In the genomic region with DNA sequence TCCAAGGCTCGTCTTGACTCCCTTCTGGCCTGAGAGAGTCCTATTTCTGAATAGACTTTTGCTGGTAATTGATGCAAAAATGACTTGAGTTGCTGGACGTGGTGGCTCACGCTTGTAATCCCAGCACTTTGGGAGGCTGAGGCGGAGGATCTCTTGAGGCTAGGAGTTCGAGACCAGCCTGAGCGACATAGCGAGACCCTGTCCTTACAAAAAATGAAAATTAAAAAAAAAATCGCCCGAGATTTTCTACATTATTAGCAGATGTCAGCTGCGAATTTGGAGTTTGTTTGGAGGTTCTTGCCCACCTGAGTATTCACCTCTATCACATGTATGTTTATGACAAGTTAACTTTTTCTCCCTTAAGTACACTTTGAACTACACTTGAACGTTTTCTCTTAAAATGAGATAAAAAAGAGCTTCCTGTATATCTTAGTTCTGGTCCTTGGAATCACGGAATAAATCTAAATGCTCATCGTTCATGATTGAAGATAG, we compare ENCODE assay signal across 8 cellular contexts. TPM values are rescaled to one million over a fixed set of nuclear protein-coding genes. Genes with fewer than 3 reads are reported as not detected.
DNase-seq lines count a peak whose midpoint lies in the region; ATAC-seq and TF ChIP-seq lines count a peak whose summit lies in the region.

No MANE protein-coding gene starts in this region.

- H3K4me2 ChIP-seq in hepatocyte: peak overlapping the region; percentile 64
- peak overlapping the region; percentile 85 for H3K4me2 ChIP-seq in smooth muscle cell

- intact Hi-C loops in activated CD8-positive, alpha-beta T cell treated with anti-CD3 and anti-CD28 coated beads for 36 hours (cut with micrococcal nuclease): loop anchor here (2.0 to 5.0 kb wide), 3 partner anchors 49 to 104 kb away; a partner anchor contains a TSS

- no peak overlapping the region for H3K9ac ChIP-seq in smooth muscle cell (ENCODE audit: low read depth)

- ATAC-seq in activated CD8-positive, alpha-beta T cell treated with anti-CD3 and anti-CD28 coated beads for 36 hours: no peak
- no peak for ATAC-seq in GM19328 (IDR thresholded peaks at IDR 0.05; ENCODE audit: unreplicated experiment)

- 69% methylated on average over 13 of the region's 13 CpGs for WGBS in hepatocyte (ENCODE audit: low lambda C conversion rate, missing lambda C conversion rate)
- 74% methylated on average over 13 of the region's 13 CpGs for WGBS in smooth muscle cell (ENCODE audit: low lambda C conversion rate)

- H3F3A ChIP-seq in smooth muscle cell (ENCODE audit: low read depth): no peaks in the 10 kb centered on the region

- H3K4me1 ChIP-seq in HEK293 (ENCODE audit: control insufficient read depth, insufficient read depth, low read length) (no peaks in the 10 kb centered on the region; the same call in 1 of the 2 replicates), hepatocyte (ENCODE audit: insufficient read depth) (no peaks in the 10 kb centered on the region), smooth muscle cell (ENCODE audit: low read depth) (peaks cover 5% of the 10 kb centered on the region)

- H3K36me3 ChIP-seq in HEK293 (ENCODE audit: control insufficient read depth in 2 of 2, insufficient read depth in 1 of 2, low read length in 2 of 2): no peaks in the 10 kb centered on the region; a peak in 1 of 3 replicates
- no peaks in the 10 kb centered on the region for H3K36me3 ChIP-seq in hepatocyte (replicated peaks; ENCODE audit: insufficient read depth, low read depth)
- no peaks in the 10 kb centered on the region for H3K36me3 ChIP-seq in smooth muscle cell (ENCODE audit: low read depth)

- DNase-seq in activated CD8-positive, alpha-beta T cell treated with anti-CD3 and anti-CD28 coated beads for 36 hours: no peak
- no peak for DNase-seq in hepatocyte (ENCODE audit: low spot score)
- DNase-seq in smooth muscle cell (lab: John Stamatoyannopoulos, UW; ENCODE audit: unreplicated experiment): no peak
- no peak for DNase-seq in NCI-H2196 (lab: John Stamatoyannopoulos, UW; ENCODE audit: unreplicated experiment)
- DNase-seq in stimulated activated CD4-positive, alpha-beta T cell treated with anti-CD3 and anti-CD28 coated beads, Interleukin-15, amount 100 ng/mL, for 24 hours: no peak
- DNase-seq in cerebellar cortex (ENCODE audit: low spot score): no peak

- peak overlapping the region; percentile 87 for H3K4me3 Mint-ChIP-seq in activated CD8-positive, alpha-beta T cell treated with anti-CD3 and anti-CD28 coated beads for 36 hours

- peaks cover 19% of the 10 kb centered on the region for H3K4me1 Mint-ChIP-seq in activated CD8-positive, alpha-beta T cell treated with anti-CD3 and anti-CD28 coated beads for 36 hours (ENCODE audit: low read depth)

- H3K9me3 ChIP-seq in HEK293 (ENCODE audit: control insufficient read depth, insufficient read depth, low read depth, low read length) (no peaks in the 10 kb centered on the region), hepatocyte (ENCODE audit: low read depth) (no peaks in the 10 kb centered on the region), smooth muscle cell (replicated peaks; ENCODE audit: low read depth) (no peaks in the 10 kb centered on the region)

- H3K79me2 ChIP-seq in hepatocyte (peaks cover 10% of the 10 kb centered on the region), smooth muscle cell (ENCODE audit: low read depth) (no peaks in the 10 kb centered on the region)

- POLR2A ChIA-PET in HEK293 (lab: Yijun Ruan, JAX): interaction anchor here (0.6 to 2.8 kb wide), 28 partner anchors 10 to 508 kb away, joined by 3 to 45 read pairs (median 4); a partner anchor contains a TSS
- POLR2A ChIA-PET in activated CD8-positive, alpha-beta T cell treated with anti-CD3 and anti-CD28 coated beads for 36 hours (lab: Charles Lee): interaction anchor here (0.6 to 2.9 kb wide), 27 partner anchors 9 to 277 kb away, joined by 3 to 25 read pairs (median 5); a partner anchor contains a TSS

- H3K27me3 Mint-ChIP-seq in activated CD8-positive, alpha-beta T cell treated with anti-CD3 and anti-CD28 coated beads for 36 hours: no peaks in the 10 kb centered on the region

- no peak for TF ChIP-seq CTCF in HEK293 (tag by site-specific recombination; IDR thresholded peaks at IDR 0.05)
- no peak for TF ChIP-seq CTCF in activated CD8-positive, alpha-beta T cell treated with anti-CD3 and anti-CD28 coated beads for 36 hours (IDR thresholded peaks at IDR 0.05)
- no peak for TF ChIP-seq CTCF in hepatocyte (IDR thresholded peaks at IDR 0.05; ENCODE audit: poor library complexity)
- no peak for TF ChIP-seq CTCF in smooth muscle cell (IDR thresholded peaks at IDR 0.05; ENCODE audit: borderline replicate concordance, insufficient read depth, poor library complexity, severe bottlenecking)

- no peaks in the 10 kb centered on the region for H3K9me3 Mint-ChIP-seq in activated CD8-positive, alpha-beta T cell treated with anti-CD3 and anti-CD28 coated beads for 36 hours

- peak overlapping the region; percentile 90 for H3K27ac ChIP-seq in HEK293 (ENCODE audit: extremely low read depth, low read depth, low read length)
- peak overlapping the region; percentile 97 for H3K27ac ChIP-seq in hepatocyte
- peak overlapping the region; percentile 84 for H3K27ac ChIP-seq in smooth muscle cell (ENCODE audit: low read depth)

- peak overlapping the region; percentile 23 for H3K4me3 ChIP-seq in HEK293 (ENCODE audit: low read depth, low read length)
- H3K4me3 ChIP-seq in hepatocyte: no peak overlapping the region
- peak overlapping the region; percentile 66 for H3K4me3 ChIP-seq in smooth muscle cell

- H2AFZ ChIP-seq in hepatocyte: peak overlapping the region; percentile 59
- peak overlapping the region; percentile 56 for H2AFZ ChIP-seq in smooth muscle cell (ENCODE audit: low read depth)

- peak overlapping the region; percentile 99 for H3K27ac Mint-ChIP-seq in activated CD8-positive, alpha-beta T cell treated with anti-CD3 and anti-CD28 coated beads for 36 hours

- CTCF ChIA-PET in HEK293 (lab: Yijun Ruan, JAX): interaction anchor here (0.6 to 1.3 kb wide), 9 partner anchors 10 to 477 kb away, joined by 3 to 5 read pairs (median 3); no protein-coding TSS in a partner anchor
- CTCF ChIA-PET in activated CD8-positive, alpha-beta T cell treated with anti-CD3 and anti-CD28 coated beads for 36 hours (lab: Charles Lee): interaction anchor here (0.7 to 2.1 kb wide), 16 partner anchors 10 to 571 kb away, joined by 3 to 11 read pairs (median 4); a partner anchor contains a TSS

- H3K36me3 Mint-ChIP-seq in activated CD8-positive, alpha-beta T cell treated with anti-CD3 and anti-CD28 coated beads for 36 hours (ENCODE audit: low read depth): peaks cover 5% of the 10 kb centered on the region

- no peaks in the 10 kb centered on the region for H4K20me1 ChIP-seq in hepatocyte (ENCODE audit: insufficient read depth, poor library complexity, severe bottlenecking)
- no peaks in the 10 kb centered on the region for H4K20me1 ChIP-seq in smooth muscle cell (ENCODE audit: low read depth)

- H3K27me3 ChIP-seq in hepatocyte (no peaks in the 10 kb centered on the region), smooth muscle cell (ENCODE audit: low read depth) (no peaks in the 10 kb centered on the region)

- no peaks in the 10 kb centered on the region for H3K9me2 ChIP-seq in hepatocyte (replicated peaks; ENCODE audit: insufficient read depth)

TF ChIP-seq in HEK293, 187 proteins besides CTCF, POLR2A, EP300 and RAD21:
- no peak for TF ChIP-seq WT1 (tag by site-specific recombination; IDR thresholded peaks at IDR 0.05)

RNA-seq across cellular contexts. Expression of a gene that starts 0.5 kb away (rescaled TPM):
- 10 to 100 TPM; 19.2 to 24.6 TPM for total RNA-seq in activated CD8-positive, alpha-beta T cell treated with anti-CD3 and anti-CD28 coated beads for 36 hours
- total RNA-seq in hepatocyte (16.3 and 22.0 TPM in 2 replicates), smooth muscle cell (9.4 and 15.2 TPM in 2 replicates)
- polyA plus RNA-seq in hepatocyte (10.1 and 14.3 TPM in 2 replicates), smooth muscle cell (7.2 and 7.8 TPM in 2 replicates)

RNA-seq across cellular contexts. Expression of a gene that starts 57.1 kb away (rescaled TPM):
- 10 to 100 TPM; 81.8 to 93.8 TPM for total RNA-seq in activated CD8-positive, alpha-beta T cell treated with anti-CD3 and anti-CD28 coated beads for 36 hours
- total RNA-seq in hepatocyte: 137 and 160 TPM in 2 replicates
- polyA plus RNA-seq in hepatocyte: 47.1 and 64.8 TPM in 2 replicates
- 153 and 177 TPM in 2 replicates for total RNA-seq in smooth muscle cell
- 54.2 and 56.9 TPM in 2 replicates for polyA plus RNA-seq in smooth muscle cell
